Comparison of ENCODE assay signal across 14 cellular contexts in genomic region chr15:90305932-90306331, GRCh38. TPM values are rescaled to one million over a fixed set of nuclear protein-coding genes. Genes with fewer than 3 reads are reported as not detected.
DNase-seq lines count a peak whose midpoint lies in the region; ATAC-seq lines count a peak whose summit lies in the region.
"Had no signal": no experiment of that assay in that cellular context is flagged by ENCODE, and none has a peak within 500 bp of the region (broad histone marks: within the 10 kb centered on the region; RNA-seq: fewer than 3 reads in every experiment).

No MANE protein-coding gene starts in this region.

- H3K4me3 Mint-ChIP-seq in activated CD8-positive, alpha-beta memory T cell treated with anti-CD3 and anti-CD28 coated beads, Interleukin-2, amount 10 ng/mL, durations not matched to agents 7 days and 5 days, result peak overlapping the region; percentile 5
- peak overlapping the region; percentile 74 for H3K4me3 Mint-ChIP-seq in T-helper 2 cell treated with Interferon-gamma antibody and Interleukin-4, amounts not matched to agents 5 μg/mL and 100 μg/mL, for 36 hours
- peak overlapping the region; percentile 33 for H3K4me3 Mint-ChIP-seq in stimulated activated memory B cell treated with anti-CD40 and anti-IgM and Interleukin-4, amounts not matched to agents 10 μg/mL and 1 μg/mL and 100 μg/mL, for 72 hours

- H3K36me3 Mint-ChIP-seq in activated CD8-positive, alpha-beta memory T cell treated with anti-CD3 and anti-CD28 coated beads, Interleukin-2, amount 10 ng/mL, durations not matched to agents 7 days and 5 days, result no peaks in the 10 kb centered on the region
- no peaks in the 10 kb centered on the region for H3K36me3 Mint-ChIP-seq in T-helper 2 cell treated with Interferon-gamma antibody and Interleukin-4, amounts not matched to agents 5 μg/mL and 100 μg/mL, for 36 hours (ENCODE audit: low read depth)
- no peaks in the 10 kb centered on the region for H3K36me3 Mint-ChIP-seq in stimulated activated memory B cell treated with anti-CD40 and anti-IgM and Interleukin-4, amounts not matched to agents 10 μg/mL and 1 μg/mL and 100 μg/mL, for 72 hours

- H3K4me1 Mint-ChIP-seq in activated CD8-positive, alpha-beta memory T cell treated with anti-CD3 and anti-CD28 coated beads, Interleukin-2, amount 10 ng/mL, durations not matched to agents 7 days and 5 days, result peaks cover 38% of the 10 kb centered on the region
- peaks cover 41% of the 10 kb centered on the region for H3K4me1 Mint-ChIP-seq in T-helper 2 cell treated with Interferon-gamma antibody and Interleukin-4, amounts not matched to agents 5 μg/mL and 100 μg/mL, for 36 hours (ENCODE audit: low read depth)
- peaks cover 21% of the 10 kb centered on the region for H3K4me1 Mint-ChIP-seq in stimulated activated memory B cell treated with anti-CD40 and anti-IgM and Interleukin-4, amounts not matched to agents 10 μg/mL and 1 μg/mL and 100 μg/mL, for 72 hours

- H3K9me3 Mint-ChIP-seq in activated CD8-positive, alpha-beta memory T cell treated with anti-CD3 and anti-CD28 coated beads, Interleukin-2, amount 10 ng/mL, durations not matched to agents 7 days and 5 days (ENCODE audit: low read depth), result no peaks in the 10 kb centered on the region
- H3K9me3 Mint-ChIP-seq in T-helper 2 cell treated with Interferon-gamma antibody and Interleukin-4, amounts not matched to agents 5 μg/mL and 100 μg/mL, for 36 hours, result no peaks in the 10 kb centered on the region
- no peaks in the 10 kb centered on the region for H3K9me3 Mint-ChIP-seq in stimulated activated memory B cell treated with anti-CD40 and anti-IgM and Interleukin-4, amounts not matched to agents 10 μg/mL and 1 μg/mL and 100 μg/mL, for 72 hours

- CTCF ChIA-PET in activated CD8-positive, alpha-beta memory T cell treated with anti-CD3 and anti-CD28 coated beads, Interleukin-2, amount 10 ng/mL, durations not matched to agents 7 days and 5 days (lab: Charles Lee), result interaction anchor here (0.6 to 7.3 kb wide), 8 partner anchors 13 to 629 kb away, joined by 3 to 65 read pairs (median 6); partner anchors contain the start of genes HDDC3 and UNC45A

- ATAC-seq in activated CD8-positive, alpha-beta memory T cell treated with anti-CD3 and anti-CD28 coated beads, Interleukin-2, amount 10 ng/mL, durations not matched to agents 7 days and 5 days, result no peak
- no peak for ATAC-seq in stimulated activated memory B cell treated with anti-CD40 and anti-IgM and Interleukin-4, amounts not matched to agents 10 μg/mL and 1 μg/mL and 100 μg/mL, for 72 hours

- H3K27me3 Mint-ChIP-seq in activated CD8-positive, alpha-beta memory T cell treated with anti-CD3 and anti-CD28 coated beads, Interleukin-2, amount 10 ng/mL, durations not matched to agents 7 days and 5 days, result peaks cover 3% of the 10 kb centered on the region
- peaks cover 2% of the 10 kb centered on the region for H3K27me3 Mint-ChIP-seq in T-helper 2 cell treated with Interferon-gamma antibody and Interleukin-4, amounts not matched to agents 5 μg/mL and 100 μg/mL, for 36 hours (ENCODE audit: low read depth)
- H3K27me3 Mint-ChIP-seq in stimulated activated memory B cell treated with anti-CD40 and anti-IgM and Interleukin-4, amounts not matched to agents 10 μg/mL and 1 μg/mL and 100 μg/mL, for 72 hours, result no peaks in the 10 kb centered on the region

- DNase-seq in activated CD8-positive, alpha-beta memory T cell treated with anti-CD3 and anti-CD28 coated beads, Interleukin-2, amount 10 ng/mL, durations not matched to agents 7 days and 5 days, result peak; percentile 9
- DNase-seq in activated CD8-positive, alpha-beta memory T cell treated with anti-CD3 and anti-CD28 coated beads, Interleukin-2, amount 50 U/mL, for 4 hours, result no peak
- DNase-seq in T-helper 2 cell treated with Interferon-gamma antibody and Interleukin-4, amounts not matched to agents 5 μg/mL and 100 μg/mL, for 36 hours (ENCODE audit: low spot score), result no peak
- DNase-seq in fibroblast of peridontal ligament (ENCODE audit: extremely low read depth), result peak; percentile 17
- DNase-seq in NCI-H1048 (lab: John Stamatoyannopoulos, UW), result no peak
- no peak for DNase-seq in mesenteric fat pad (ENCODE audit: low spot score)
- no peak for DNase-seq in retina
- DNase-seq: cortex of kidney, DMS153, HCEC 1CT, NCI-H187 treated with DMSO at 0.1 percent for 48 hours, ovary, T1000 had no signal

- peak overlapping the region; percentile 54 for H3K27ac Mint-ChIP-seq in activated CD8-positive, alpha-beta memory T cell treated with anti-CD3 and anti-CD28 coated beads, Interleukin-2, amount 10 ng/mL, durations not matched to agents 7 days and 5 days
- peak overlapping the region; percentile 90 for H3K27ac Mint-ChIP-seq in T-helper 2 cell treated with Interferon-gamma antibody and Interleukin-4, amounts not matched to agents 5 μg/mL and 100 μg/mL, for 36 hours
- H3K27ac Mint-ChIP-seq in stimulated activated memory B cell treated with anti-CD40 and anti-IgM and Interleukin-4, amounts not matched to agents 10 μg/mL and 1 μg/mL and 100 μg/mL, for 72 hours, result peak overlapping the region; percentile 44

RNA-seq across cellular contexts. Expression of gene NGRN, which starts 40.5 kb away (rescaled TPM):
- 10 to 100 TPM; 30.1 to 34.9 TPM for total RNA-seq in activated CD8-positive, alpha-beta memory T cell treated with anti-CD3 and anti-CD28 coated beads, Interleukin-2, amount 10 ng/mL, durations not matched to agents 7 days and 5 days
- 77.8 TPM for total RNA-seq in mesenteric fat pad

RNA-seq across cellular contexts. Expression of gene ZNF774, which starts 46.2 kb away (rescaled TPM):
- total RNA-seq in activated CD8-positive, alpha-beta memory T cell treated with anti-CD3 and anti-CD28 coated beads, Interleukin-2, amount 10 ng/mL, durations not matched to agents 7 days and 5 days, result 1 to 10 TPM; 1.6 to 2.1 TPM
- total RNA-seq in mesenteric fat pad, result 0.84 TPM

RNA-seq across cellular contexts. Expression of gene TTLL13, which starts 56.6 kb away (rescaled TPM):
- total RNA-seq in activated CD8-positive, alpha-beta memory T cell treated with anti-CD3 and anti-CD28 coated beads, Interleukin-2, amount 10 ng/mL, durations not matched to agents 7 days and 5 days, result 1 to 10 TPM in 1 of 2 experiments, under 1 TPM in 1; 0.80 to 1.1 TPM
- not detected for total RNA-seq in mesenteric fat pad

Comparison
In these comparisons a context has a peak if more than half of its experiments do, and no peak if none do; other contexts are left out.
1. DNase-seq: peak in activated CD8-positive, alpha-beta memory T cell treated with anti-CD3 and anti-CD28 coated beads, Interleukin-2, amount 10 ng/mL, durations not matched to agents 7 days and 5 days (single experiment) and fibroblast of peridontal ligament (single experiment); none in activated CD8-positive, alpha-beta memory T cell treated with anti-CD3 and anti-CD28 coated beads, Interleukin-2, amount 50 U/mL, for 4 hours (single experiment), T-helper 2 cell treated with Interferon-gamma antibody and Interleukin-4, amounts not matched to agents 5 μg/mL and 100 μg/mL, for 36 hours (single experiment), NCI-H1048 (single experiment), mesenteric fat pad (single experiment) and retina (single experiment).
2. H3K4me3 Mint-ChIP-seq: peak in every context shown above with its lines; median percentile 74 in T-helper 2 cell treated with Interferon-gamma antibody and Interleukin-4, amounts not matched to agents 5 μg/mL and 100 μg/mL, for 36 hours; 33 in stimulated activated memory B cell treated with anti-CD40 and anti-IgM and Interleukin-4, amounts not matched to agents 10 μg/mL and 1 μg/mL and 100 μg/mL, for 72 hours; 5 in activated CD8-positive, alpha-beta memory T cell treated with anti-CD3 and anti-CD28 coated beads, Interleukin-2, amount 10 ng/mL, durations not matched to agents 7 days and 5 days.
3. Peak in every context shown above with its lines, with median percentiles within 50 percentile points of each other: H3K27ac Mint-ChIP-seq.